20 cellular contexts compared by ENCODE assay signal in genomic region chr3:37202035-37202434, GRCh38. TPM values are rescaled to one million over a fixed set of nuclear protein-coding genes. Genes with fewer than 3 reads are reported as not detected.
A peak's percentile ranks its signal among the peaks of the same experiment; 100 is the strongest.
DNase-seq lines count a peak whose midpoint lies in the region; ATAC-seq and TF ChIP-seq lines count a peak whose summit lies in the region.
"Had no signal": no experiment of that assay in that cellular context is flagged by ENCODE, and none has a peak within 500 bp of the region (broad histone marks: within the 10 kb centered on the region; RNA-seq: fewer than 3 reads in every experiment).

No MANE protein-coding gene starts in this region.

- intact Hi-C loops in Right ventricle myocardium superior (cut with DNase I) = no loop called here
- intact Hi-C loops in cardiac septum (cut with DNase I) = no loop called here
- intact Hi-C loops in ascending aorta (cut with DNase I) = no loop called here
- intact Hi-C loops in left ventricle myocardium superior (cut with micrococcal nuclease) = no loop called here
- intact Hi-C loops in aorta (cut with DNase I) = no loop called here

- no peaks in the 10 kb centered on the region for H3K36me3 ChIP-seq in ascending aorta
- no peaks in the 10 kb centered on the region for H3K36me3 ChIP-seq in aorta (ENCODE audit: control insufficient read depth in 1 of 2, insufficient read depth in 2 of 2, low read length in 1 of 2)
- H3K36me3 ChIP-seq: BE2C had no signal

- ATAC-seq in Right ventricle myocardium superior (ENCODE audit: poor library complexity) = peak; percentile 68
- peak; percentile 64 for ATAC-seq in left ventricle myocardium superior
- ATAC-seq in aorta (ENCODE audit: low FRiP score) = peak; percentile 56
- ATAC-seq in HG03442 (IDR thresholded peaks at IDR 0.05; ENCODE audit: unreplicated experiment) = no peak

- H3K27me3 ChIP-seq in ascending aorta (no peaks in the 10 kb centered on the region), aorta (ENCODE audit: control insufficient read depth in 1 of 2, insufficient read depth in 2 of 2, low read length in 1 of 2) (no peaks in the 10 kb centered on the region)
- H3K27me3 ChIP-seq: BE2C had no signal

- H3K9me3 ChIP-seq in ascending aorta = no peaks in the 10 kb centered on the region
- H3K9me3 ChIP-seq in aorta (ENCODE audit: control insufficient read depth, low read length) = no peaks in the 10 kb centered on the region
- H3K9me3 ChIP-seq: BE2C, SK-N-SH had no signal

- 7 to 9% methylated on average over 3 of the region's 3 CpGs for WGBS in aorta, 2 donors

- no peak for TF ChIP-seq CTCF in ascending aorta (IDR thresholded peaks at IDR 0.05)

- H3K4me3 ChIP-seq in ascending aorta = no peak overlapping the region
- H3K4me3 ChIP-seq in aorta (ENCODE audit: low read length in 2 of 2) = no peak overlapping the region

- DNase-seq in Right ventricle myocardium superior = no peak
- DNase-seq in cardiac septum (ENCODE audit: low spot score) = no peak
- DNase-seq in ascending aorta (ENCODE audit: low spot score in 2 of 2) = no peak
- DNase-seq in left ventricle myocardium superior = no peak
- peak in 1 of 2 donors; percentile 48 for DNase-seq in aorta
- no peak for DNase-seq in SHP77 treated with DMSO at 0.1 percent for 48 hours (lab: John Stamatoyannopoulos, UW)
- no peak for DNase-seq in NCI-H748 treated with DMSO at 0.1 percent for 48 hours (lab: John Stamatoyannopoulos, UW)
- DNase-seq: BE2C; CD4-positive, CD25-positive, alpha-beta regulatory T cell; DMS79; KG1; NCI-H1092 treated with DMSO at 0.1 percent for 48 hours; NCI-H1436 treated with DMSO at 0.1 percent for 48 hours; NCI-H1930; NCI-H510A treated with DMSO at 0.1 percent for 48 hours; NCI-H774; OCI-M1; SHP77; SK-N-SH had no signal

- peaks cover 0 to 6% of the 10 kb centered on the region in 2 donors for H3K4me1 ChIP-seq in ascending aorta
- H3K4me1 ChIP-seq in aorta (ENCODE audit: control insufficient read depth in 1 of 2, insufficient read depth in 2 of 2, low read length in 2 of 2) = peaks cover 0 to 12% of the 10 kb centered on the region in 2 donors
- H3K4me1 ChIP-seq: BE2C had no signal

- H3K27ac ChIP-seq in ascending aorta = peak overlapping the region; percentile 50
- H3K27ac ChIP-seq in aorta (ENCODE audit: low read depth in 1 of 2, low read length in 2 of 2) = peak overlapping the region; percentile 47 to 57

RNA-seq across cellular contexts. Expression of gene LRRFIP2, which starts 27.7 kb away (rescaled TPM):
- total RNA-seq in Right ventricle myocardium superior (150 TPM), cardiac septum (135 TPM), ascending aorta (42.8 TPM), left ventricle myocardium superior (137 TPM), aorta (10 to 100 TPM; 62.9 to 96.9 TPM)
- 10 to 100 TPM; 44.5 to 51.1 TPM for polyA plus RNA-seq in aorta

RNA-seq across cellular contexts. Expression of gene GOLGA4, which starts 41.0 kb away (rescaled TPM):
- 170 TPM for total RNA-seq in Right ventricle myocardium superior
- total RNA-seq in cardiac septum = 200 TPM
- total RNA-seq in ascending aorta = 45.9 TPM
- 193 TPM for total RNA-seq in left ventricle myocardium superior
- total RNA-seq in aorta = 100 to 1,000 TPM; 111 to 126 TPM
- 10 to 100 TPM; 30.1 to 39.8 TPM for polyA plus RNA-seq in aorta
